In genomic region chr11:46277623-46278386, GRCh38 we compare ENCODE assay signal across 8 cellular contexts. TPM values are rescaled to one million over a fixed set of nuclear protein-coding genes. Genes with fewer than 3 reads are reported as not detected.
A peak's percentile ranks its signal among the peaks of the same experiment; 100 is the strongest.
DNase-seq lines count a peak whose midpoint lies in the region; ATAC-seq and TF ChIP-seq lines count a peak whose summit lies in the region.

Gene CREB3L1 (plus strand): TSS chr11:46277662. CDS start chr11:46278112, 450 bp downstream.

- peaks cover 64 to 71% of the 10 kb centered on the region in 2 donors for H3K4me1 ChIP-seq in duodenal mucosa (ENCODE audit: control insufficient read depth in 1 of 2, insufficient read depth in 2 of 2, low read length in 2 of 2)
- peaks cover 14 to 26% of the 10 kb centered on the region in 2 donors for H3K4me1 ChIP-seq in muscle layer of duodenum (ENCODE audit: control insufficient read depth in 1 of 2, insufficient read depth in 2 of 2, low read length in 2 of 2)

- H3K9ac ChIP-seq in duodenal mucosa (ENCODE audit: low read depth in 1 of 2, low read length in 2 of 2): peak within 1 kb of the TSS; percentile 91 to 95

- peaks cover 0 to 5% of the 10 kb centered on the region in 2 donors for H3K36me3 ChIP-seq in duodenal mucosa (ENCODE audit: control insufficient read depth in 1 of 2, insufficient read depth in 2 of 2, low read length in 2 of 2)
- no peaks in the 10 kb centered on the region for H3K36me3 ChIP-seq in muscle layer of duodenum (ENCODE audit: control insufficient read depth in 1 of 2, insufficient read depth in 2 of 2, low read length in 2 of 2)

- H3K4me3 ChIP-seq in duodenal mucosa (ENCODE audit: low read depth in 1 of 2, low read length in 2 of 2): peak within 1 kb of the TSS; percentile 82 to 85
- peak within 1 kb of the TSS; percentile 59 to 67 for H3K4me3 ChIP-seq in muscle layer of duodenum (ENCODE audit: low read depth in 1 of 2, low read length in 2 of 2)

- DNase-seq in CD14-positive monocyte (ENCODE audit: low spot score) (no peak), kidney tubule cell (ENCODE audit: low spot score) (no peak), GM10248 (ENCODE audit: extremely low spot score) (no peak)
- DNase-seq in activated CD4-positive, alpha-beta T cell treated with anti-CD3 and anti-CD28 coated beads for 4 hours: no peak

- H3K27ac ChIP-seq in duodenal mucosa (ENCODE audit: low read depth, low read length): peak within 1 kb of the TSS; percentile 77
- peak within 1 kb of the TSS; percentile 82 for H3K27ac ChIP-seq in muscle layer of duodenum (ENCODE audit: low read length)

- no peaks in the 10 kb centered on the region for H3K9me3 ChIP-seq in duodenal mucosa (ENCODE audit: control insufficient read depth in 1 of 2, low read length in 2 of 2)
- no peaks in the 10 kb centered on the region for H3K9me3 ChIP-seq in muscle layer of duodenum (ENCODE audit: control insufficient read depth in 1 of 2, low read length in 2 of 2)

- peak within 1 kb of the TSS; percentile 37 to 87 for H3K4me3 Mint-ChIP-seq in CD14-positive monocyte

- CTCF ChIA-PET in GM10248 (lab: Yijun Ruan, JAX): interaction anchor here (1.2 to 6.8 kb wide), 11 partner anchors 11 to 74 kb away, joined by 4 to 56 read pairs (median 8); no protein-coding TSS in a partner anchor

- H3K27me3 ChIP-seq in duodenal mucosa (ENCODE audit: control insufficient read depth in 1 of 2, insufficient read depth in 2 of 2, low read length in 2 of 2) (peaks cover 0 to 3% of the 10 kb centered on the region in 2 donors), muscle layer of duodenum (ENCODE audit: low read depth, low read length) (peaks cover 7% of the 10 kb centered on the region)

- peaks cover 44 to 64% (median 48%) of the 10 kb centered on the region in 3 donors for H3K27me3 Mint-ChIP-seq in CD14-positive monocyte (ENCODE audit: low read depth in 3 of 3)

- ATAC-seq in HG03432 (IDR thresholded peaks at IDR 0.05; ENCODE audit: unreplicated experiment) (peak; percentile 57), GM21447 (IDR thresholded peaks at IDR 0.05; ENCODE audit: unreplicated experiment) (no peak)

- intact Hi-C loops in CD14-positive monocyte (cut with micrococcal nuclease): no loop called here

- H3K36me3 Mint-ChIP-seq in CD14-positive monocyte: peaks cover 0 to 3% of the 10 kb centered on the region in 2 donors

- TF ChIP-seq CTCF in CD14-positive monocyte (IDR thresholded peaks at IDR 0.05): no peak
- no peak for TF ChIP-seq CTCF in GM10248 (IDR thresholded peaks at IDR 0.05; ENCODE audit: control extremely low read depth, extremely low read depth, low read depth, missing control alignments)

- H3K4me1 Mint-ChIP-seq in CD14-positive monocyte: peaks cover 15% of the 10 kb centered on the region

- H3K9me3 Mint-ChIP-seq in CD14-positive monocyte: peaks cover 0 to 7% (median 0%) of the 10 kb centered on the region in 7 donors

- H3K27ac Mint-ChIP-seq in CD14-positive monocyte: peak within 1 kb of the TSS in 1 of 7 donors; percentile 28

- POLR2A ChIA-PET in GM10248 (lab: Yijun Ruan, JAX): no interaction called here

RNA-seq across cellular contexts. Expression of gene CREB3L1, which starts in this region (rescaled TPM):
- not detected for polyA plus RNA-seq in CD14-positive monocyte
